10 cellular contexts compared by ENCODE assay signal in the genomic region with DNA sequence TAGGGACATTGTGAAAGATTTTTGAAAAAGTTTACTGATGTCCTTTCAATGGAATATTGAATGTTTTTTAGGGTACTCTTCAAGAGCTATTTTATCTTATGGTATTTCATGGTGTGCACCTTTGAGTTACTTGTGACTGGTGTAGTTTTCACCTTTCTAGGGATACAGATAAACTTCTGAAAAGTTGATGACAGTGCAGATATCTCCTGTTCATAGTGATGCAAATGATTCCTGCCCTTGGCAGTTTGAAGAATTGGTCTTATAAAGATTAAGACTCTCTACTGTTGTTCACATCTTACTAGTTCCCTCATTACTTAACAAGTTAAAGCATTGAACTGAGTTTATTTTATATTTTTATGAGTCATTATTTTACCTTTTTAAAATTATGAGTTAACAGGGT.
"Had no signal": no experiment of that assay in that cellular context is flagged by ENCODE, and none has a peak within 500 bp of the region (broad histone marks: within the 10 kb centered on the region; RNA-seq: fewer than 3 reads in every experiment).

No MANE protein-coding gene starts in this region.

- FAIRE-seq: H1, H54 had no signal

- H3K4me3 ChIP-seq: GM23248, GM23338, HAP-1 had no signal

- H3K4me2 ChIP-seq: GM23338 had no signal

- DNase-seq: GM23248, GOT3, H9, HCEC 1CT, HFFc6 had no signal

- H3K9me3 ChIP-seq: HAP-1 had no signal

- H2AFZ ChIP-seq: GM23248, GM23338 had no signal

- H3K9ac ChIP-seq: GM23248 had no signal

- H3K36me3 ChIP-seq: HAP-1 had no signal

- H3K4me1 ChIP-seq: HAP-1 had no signal

- ATAC-seq: GM23338, HCT116 had no signal

- H3K27ac ChIP-seq: GM23248 had no signal
